ENCODE assay signal across 18 cellular contexts in the genomic region with DNA sequence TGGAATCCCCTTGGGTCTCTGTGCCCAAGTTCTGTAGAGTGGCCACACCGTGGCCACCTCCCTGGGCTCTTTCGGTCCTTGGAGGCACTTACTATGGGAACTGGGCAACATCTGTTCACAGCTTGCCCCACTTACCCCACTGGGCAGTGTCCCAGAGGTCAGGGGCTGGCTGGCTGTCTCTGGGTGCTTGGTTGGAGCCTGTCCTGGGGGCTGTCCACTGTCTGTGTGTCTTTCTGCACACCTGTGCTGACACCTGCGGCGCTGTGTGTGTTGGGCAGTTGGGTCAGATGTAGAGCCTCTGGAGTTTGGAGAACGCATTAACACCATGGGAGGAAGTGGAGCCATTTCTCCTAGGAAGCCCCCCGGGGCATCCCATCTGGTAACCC. TPM values are rescaled to one million over a fixed set of nuclear protein-coding genes. Genes with fewer than 3 reads are reported as not detected.
DNase-seq lines count a peak whose midpoint lies in the region; ATAC-seq and TF ChIP-seq lines count a peak whose summit lies in the region.
"Had no signal": no experiment of that assay in that cellular context is flagged by ENCODE, and none has a peak within 500 bp of the region (broad histone marks: within the 10 kb centered on the region; RNA-seq: fewer than 3 reads in every experiment).

No MANE protein-coding gene starts in this region.

- no peak overlapping the region for H3K4me3 ChIP-seq in H7 (ENCODE audit: insufficient read depth, low read depth, low read length)
- no peak overlapping the region for H3K4me3 ChIP-seq in PC-3 (ENCODE audit: low read length)

- H3F3A ChIP-seq in PC-3 (ENCODE audit: low read length, unreplicated experiment) = no peaks in the 10 kb centered on the region

- no peaks in the 10 kb centered on the region for H3K9me2 ChIP-seq in PC-3 (replicated peaks; ENCODE audit: low read length)
- H3K9me2 ChIP-seq: SK-N-SH had no signal

- H3K36me3 Mint-ChIP-seq in T-helper 1 cell treated with Interleukin-12 subunit alpha and Interleukin-12 subunit beta and Interleukin-4 antibody, amounts not matched to agents 30 μg/mL and 1 μg/mL, for 36 hours (ENCODE audit: low read depth) = no peaks in the 10 kb centered on the region
- H3K36me3 Mint-ChIP-seq in effector memory CD8-positive, alpha-beta T cell (ENCODE audit: insufficient read depth) = no peaks in the 10 kb centered on the region
- H3K36me3 Mint-ChIP-seq in osteocyte (ENCODE audit: unreplicated experiment) = no peaks in the 10 kb centered on the region

- no peak for TF ChIP-seq CTCF in osteocyte (IDR thresholded peaks at IDR 0.05)
- no peak for TF ChIP-seq CTCF in PC-3 (conservative IDR thresholded peaks at IDR 0.05; ENCODE audit: low read depth, low read length)

- no peaks in the 10 kb centered on the region for H3K9me3 ChIP-seq in PC-3 (ENCODE audit: low read length)
- H3K9me3 ChIP-seq: pancreas, SK-N-SH had no signal

- peaks cover 13% of the 10 kb centered on the region for H3K79me2 ChIP-seq in PC-3 (ENCODE audit: low read length)

- H3K4me1 Mint-ChIP-seq in T-helper 1 cell treated with Interleukin-12 subunit alpha and Interleukin-12 subunit beta and Interleukin-4 antibody, amounts not matched to agents 30 μg/mL and 1 μg/mL, for 36 hours (ENCODE audit: low read depth) = peaks cover 4% of the 10 kb centered on the region
- peaks cover 4 to 11% of the 10 kb centered on the region in 2 donors for H3K4me1 Mint-ChIP-seq in effector memory CD8-positive, alpha-beta T cell (ENCODE audit: low read depth in 2 of 2)
- peaks cover 9% of the 10 kb centered on the region for H3K4me1 Mint-ChIP-seq in osteocyte (ENCODE audit: unreplicated experiment)

- intact Hi-C loops in PC-3 (cut with micrococcal nuclease) = no loop called here

- POLR2A ChIA-PET in PC-3 (lab: Charles Lee; ENCODE audit: unreplicated experiment) = no interaction called here

- peak overlapping the region; percentile 69 for H3K4me3 Mint-ChIP-seq in T-helper 1 cell treated with Interleukin-12 subunit alpha and Interleukin-12 subunit beta and Interleukin-4 antibody, amounts not matched to agents 30 μg/mL and 1 μg/mL, for 36 hours
- peak overlapping the region; percentile 79 to 80 for H3K4me3 Mint-ChIP-seq in effector memory CD8-positive, alpha-beta T cell
- H3K4me3 Mint-ChIP-seq in osteocyte (ENCODE audit: unreplicated experiment) = peak overlapping the region; percentile 73

- H3K36me3 ChIP-seq in H7 (replicated peaks; ENCODE audit: control insufficient read depth, insufficient read depth, low read length) = no peaks in the 10 kb centered on the region
- H3K36me3 ChIP-seq in PC-3 (ENCODE audit: low read depth, low read length) = no peaks in the 10 kb centered on the region
- H3K36me3 ChIP-seq: pancreas had no signal

- H3K27me3 ChIP-seq in H7 (ENCODE audit: control insufficient read depth, insufficient read depth, low read length) = peaks cover 56% of the 10 kb centered on the region
- H3K27me3 ChIP-seq in PC-3 (ENCODE audit: low read length) = no peaks in the 10 kb centered on the region
- H3K27me3 ChIP-seq: pancreas had no signal

- DNase-seq in T-helper 1 cell (no peak), H7 (peak; percentile 30), osteocyte (ENCODE audit: extremely low spot score, unreplicated experiment) (no peak), NCI-H187 (lab: John Stamatoyannopoulos, UW) (no peak), PC-3 (no peak)
- DNase-seq in effector memory CD8-positive, alpha-beta T cell = no peak
- DNase-seq: 8988T; activated CD8-positive, alpha-beta memory T cell treated with anti-CD3 and anti-CD28 coated beads for 24 hours; activated naive CD4-positive, alpha-beta T cell; DMS79 treated with DMSO at 0.1 percent for 48 hours; HFFc6; MV-4-11; NCI-H2029 treated with DMSO at 0.1 percent for 48 hours; NCI-H526; SK-N-SH had no signal

- H3K4me2 ChIP-seq in PC-3 (ENCODE audit: low read length) = no peak overlapping the region

- H3K27ac Mint-ChIP-seq in T-helper 1 cell treated with Interleukin-12 subunit alpha and Interleukin-12 subunit beta and Interleukin-4 antibody, amounts not matched to agents 30 μg/mL and 1 μg/mL, for 36 hours = no peak overlapping the region
- H3K27ac Mint-ChIP-seq in effector memory CD8-positive, alpha-beta T cell = no peak overlapping the region
- H3K27ac Mint-ChIP-seq in osteocyte (ENCODE audit: unreplicated experiment) = no peak overlapping the region
- H3K27ac Mint-ChIP-seq: HFFc6 had no signal

- H4K20me1 ChIP-seq in PC-3 (ENCODE audit: low read length) = no peaks in the 10 kb centered on the region

- ATAC-seq in effector memory CD8-positive, alpha-beta T cell (replicated peaks) = no peak
- ATAC-seq in SK-N-SH treated with all-trans-retinoic acid at 6 μM for 48 hours = no peak
- no peak for ATAC-seq in PC-3
- ATAC-seq: pancreas had no signal

- peaks cover 62% of the 10 kb centered on the region for H3K27me3 Mint-ChIP-seq in T-helper 1 cell treated with Interleukin-12 subunit alpha and Interleukin-12 subunit beta and Interleukin-4 antibody, amounts not matched to agents 30 μg/mL and 1 μg/mL, for 36 hours (ENCODE audit: low read depth)
- peaks cover 37 to 58% of the 10 kb centered on the region in 2 donors for H3K27me3 Mint-ChIP-seq in effector memory CD8-positive, alpha-beta T cell
- H3K27me3 Mint-ChIP-seq in osteocyte (ENCODE audit: unreplicated experiment) = peaks cover 7% of the 10 kb centered on the region

- no TSS peak for BruUV-seq in PC-3 (replicated peaks; lab: Mats Ljungman, UMichigan)

- no peak overlapping the region for H3K9ac ChIP-seq in PC-3 (ENCODE audit: low read length)

- CTCF ChIA-PET in PC-3 (lab: Charles Lee) = no interaction called here

- H3K4me1 ChIP-seq in PC-3 (ENCODE audit: insufficient read depth, low read length) = peaks cover 10% of the 10 kb centered on the region

- H2AFZ ChIP-seq in PC-3 (ENCODE audit: low read length) = no peak overlapping the region

- H3K9me3 Mint-ChIP-seq in T-helper 1 cell treated with Interleukin-12 subunit alpha and Interleukin-12 subunit beta and Interleukin-4 antibody, amounts not matched to agents 30 μg/mL and 1 μg/mL, for 36 hours = no peaks in the 10 kb centered on the region
- H3K9me3 Mint-ChIP-seq in effector memory CD8-positive, alpha-beta T cell = no peaks in the 10 kb centered on the region
- no peaks in the 10 kb centered on the region for H3K9me3 Mint-ChIP-seq in osteocyte (ENCODE audit: unreplicated experiment)
- H3K9me3 Mint-ChIP-seq: HFFc6 had no signal

- no peak overlapping the region for H3K27ac ChIP-seq in PC-3 (ENCODE audit: low read length)
- H3K27ac ChIP-seq: pancreas had no signal

TF ChIP-seq in SK-N-SH treated with all-trans-retinoic acid at 6 μM for 48 hours, 23 proteins besides CTCF, POLR2A, EP300 and RAD21:
- TF ChIP-seq TOX (CRISPR knock-in tag; IDR thresholded peaks at IDR 0.05; ENCODE audit: borderline replicate concordance) (no peak), SNAI2 (CRISPR knock-in tag; IDR thresholded peaks at IDR 0.05) (no peak), TCF4 (CRISPR knock-in tag; IDR thresholded peaks at IDR 0.05; ENCODE audit: borderline replicate concordance) (no peak), ZNF8 (CRISPR knock-in tag; IDR thresholded peaks at IDR 0.05) (no peak), TSHZ2 (CRISPR knock-in tag; IDR thresholded peaks at IDR 0.05) (no peak), BACH2 (CRISPR knock-in tag; IDR thresholded peaks at IDR 0.05; ENCODE audit: borderline replicate concordance) (no peak), CREB5 (CRISPR knock-in tag; IDR thresholded peaks at IDR 0.05; ENCODE audit: low read depth) (no peak), RARB (CRISPR knock-in tag; IDR thresholded peaks at IDR 0.05) (no peak), ESRRG (CRISPR knock-in tag; IDR thresholded peaks at IDR 0.05) (no peak)

RNA-seq across cellular contexts. Expression of gene TMEM54, which starts 1.3 kb away (rescaled TPM):
- 5.4 and 9.8 TPM in 2 replicates for total RNA-seq in H7 (2014; rRNA removed; shearing (Covaris generic))
- total RNA-seq in osteocyte (7.3 and 9.8 TPM in 2 replicates), PC-3 (2014; rRNA removed) (175 and 194 TPM in 2 replicates)

RNA-seq across cellular contexts. Expression of gene HPCA, which starts 16.2 kb away (rescaled TPM):
- 0.89 and 2.6 TPM in 2 replicates for total RNA-seq in H7 (2014; rRNA removed; shearing (Covaris generic))
- not detected in 2 replicates for total RNA-seq in osteocyte
- not detected in 2 replicates for total RNA-seq in PC-3 (2014; rRNA removed)

RNA-seq across cellular contexts. Expression of gene FNDC5, which starts 31.8 kb away (rescaled TPM):
- total RNA-seq in H7 (2014; rRNA removed; shearing (Covaris generic)) = 0.63 and 4.4 TPM in 2 replicates
- total RNA-seq in osteocyte (2.0 and 3.2 TPM in 2 replicates), PC-3 (2014; rRNA removed) (0.22 and 0.35 TPM in 2 replicates)

Comparison
In these comparisons a context has a peak if more than half of its experiments do, and no peak if none do; other contexts are left out.
1. RNA of gene TMEM54, which starts 1.3 kb away (total RNA-seq): 175 to 194 TPM in PC-3; 5.4 to 9.8 TPM in H7 and 7.3 to 9.8 TPM in osteocyte; every median in the first group is over 10 times any median in the second.
2. Peak in every context shown above with its lines, with median percentiles within 50 percentile points of each other: H3K4me3 Mint-ChIP-seq.